16 cellular contexts compared by ENCODE assay signal in genomic region chr10:101303087-101303753, GRCh38. TPM values are rescaled to one million over a fixed set of nuclear protein-coding genes. Genes with fewer than 3 reads are reported as not detected.
DNase-seq lines count a peak whose midpoint lies in the region; ATAC-seq and TF ChIP-seq lines count a peak whose summit lies in the region.
"Had no signal": no experiment of that assay in that cellular context is flagged by ENCODE, and none has a peak within 500 bp of the region (broad histone marks: within the 10 kb centered on the region; RNA-seq: fewer than 3 reads in every experiment).

No MANE protein-coding gene starts in this region.

- H3K27ac Mint-ChIP-seq in activated CD8-positive, alpha-beta T cell treated with anti-CD3 and anti-CD28 coated beads for 36 hours: no peak overlapping the region
- H3K27ac Mint-ChIP-seq: CD14-positive monocyte; CD8-positive, alpha-beta T cell had no signal

- TF ChIP-seq CTCF in activated CD8-positive, alpha-beta T cell treated with anti-CD3 and anti-CD28 coated beads for 36 hours (IDR thresholded peaks at IDR 0.05): no peak
- TF ChIP-seq CTCF in right lobe of liver (IDR thresholded peaks at IDR 0.05): no peak

- POLR2A ChIA-PET in activated CD8-positive, alpha-beta T cell treated with anti-CD3 and anti-CD28 coated beads for 36 hours (lab: Charles Lee): interaction anchor here (0.9 to 1.3 kb wide), 2 partner anchors 10 to 13 kb away, joined by 3 read pairs; no protein-coding TSS in a partner anchor

- no peaks in the 10 kb centered on the region for H3K4me1 Mint-ChIP-seq in activated CD8-positive, alpha-beta T cell treated with anti-CD3 and anti-CD28 coated beads for 36 hours (ENCODE audit: low read depth)
- H3K4me1 Mint-ChIP-seq: CD14-positive monocyte had no signal

- no peaks in the 10 kb centered on the region for H3K9me3 Mint-ChIP-seq in activated CD8-positive, alpha-beta T cell treated with anti-CD3 and anti-CD28 coated beads for 36 hours
- H3K9me3 Mint-ChIP-seq: CD8-positive, alpha-beta T cell had no signal

- H3K9me3 ChIP-seq in right lobe of liver: no peaks in the 10 kb centered on the region
- H3K9me3 ChIP-seq: A549, HAP-1 had no signal

- DNase-seq in LHCN-M2 (ENCODE audit: low read depth) (peak; percentile 13), amniotic epithelial cell (ENCODE audit: low read depth) (peak; percentile 37), putamen (ENCODE audit: low spot score) (peak; percentile 61), right lobe of liver (no peak), NCI-H345 treated with DMSO at 0.1 percent for 48 hours (lab: John Stamatoyannopoulos, UW; ENCODE audit: unreplicated experiment) (no peak)
- no peak for DNase-seq in activated CD8-positive, alpha-beta T cell treated with anti-CD3 and anti-CD28 coated beads for 36 hours
- DNase-seq: CD8-positive, alpha-beta T cell; COR-L47; DMS153; DMS79 treated with DMSO at 0.1 percent for 48 hours; EL; GOT3 had no signal

- no peaks in the 10 kb centered on the region for H3K36me3 Mint-ChIP-seq in activated CD8-positive, alpha-beta T cell treated with anti-CD3 and anti-CD28 coated beads for 36 hours (ENCODE audit: low read depth)
- H3K36me3 Mint-ChIP-seq: CD14-positive monocyte; CD8-positive, alpha-beta T cell had no signal

- no peaks in the 10 kb centered on the region for H3K27me3 ChIP-seq in right lobe of liver

- TF ChIP-seq POLR2A in right lobe of liver (IDR thresholded peaks at IDR 0.05): no peak

- no peaks in the 10 kb centered on the region for H3K36me3 ChIP-seq in right lobe of liver
- H3K36me3 ChIP-seq: HAP-1 had no signal

- H3K27ac ChIP-seq in cingulate gyrus (ENCODE audit: low read depth, low read length): peak overlapping the region; percentile 56
- no peak overlapping the region for H3K27ac ChIP-seq in right lobe of liver
- H3K27ac ChIP-seq: A549 had no signal

- H3K4me3 Mint-ChIP-seq in activated CD8-positive, alpha-beta T cell treated with anti-CD3 and anti-CD28 coated beads for 36 hours: no peak overlapping the region
- H3K4me3 Mint-ChIP-seq: CD8-positive, alpha-beta T cell had no signal

- intact Hi-C loops in activated CD8-positive, alpha-beta T cell treated with anti-CD3 and anti-CD28 coated beads for 36 hours (cut with micrococcal nuclease): loop anchor here (5.0 kb wide), 1 partner anchor 139 kb away; no protein-coding TSS in a partner anchor
- intact Hi-C loops in right lobe of liver (cut with DNase I): loop anchor here in 1 of 2 donors (10.0 kb wide), 1 partner anchor 132 kb away; no protein-coding TSS in a partner anchor

- H3K27me3 Mint-ChIP-seq in activated CD8-positive, alpha-beta T cell treated with anti-CD3 and anti-CD28 coated beads for 36 hours: peaks cover 26% of the 10 kb centered on the region

- no peak for ATAC-seq in activated CD8-positive, alpha-beta T cell treated with anti-CD3 and anti-CD28 coated beads for 36 hours
- ATAC-seq in right lobe of liver: no peak
- ATAC-seq: A549; CD8-positive, alpha-beta T cell had no signal

- WGBS in right lobe of liver (ENCODE audit: insufficient coverage, low coverage, low lambda C conversion rate, missing lambda C conversion rate): 53% methylated on average over 4 of the region's 4 CpGs

- CTCF ChIA-PET in activated CD8-positive, alpha-beta T cell treated with anti-CD3 and anti-CD28 coated beads for 36 hours (lab: Charles Lee): interaction anchor here (0.9 to 3.6 kb wide), 8 partner anchors 8 to 266 kb away, joined by 3 to 24 read pairs (median 4); no protein-coding TSS in a partner anchor

- no peak overlapping the region for H3K4me3 ChIP-seq in right lobe of liver
- H3K4me3 ChIP-seq: A549, HAP-1 had no signal

- H3K4me1 ChIP-seq in right lobe of liver: no peaks in the 10 kb centered on the region
- H3K4me1 ChIP-seq: A549, HAP-1 had no signal

RNA-seq across cellular contexts. Expression of gene BTRC, which starts 50.7 kb away (rescaled TPM):
- total RNA-seq in LHCN-M2 (2014; rRNA removed): 7.2 and 8.3 TPM in 2 replicates
- polyA plus RNA-seq in LHCN-M2 (2012): 4.9 TPM
- 10 to 100 TPM; 11.6 to 14.6 TPM for total RNA-seq in activated CD8-positive, alpha-beta T cell treated with anti-CD3 and anti-CD28 coated beads for 36 hours
- total RNA-seq in right lobe of liver: 1 to 10 TPM; 4.8 to 8.4 (median 6.5) TPM

Comparison
In these comparisons a context has a peak if more than half of its experiments do, and no peak if none do; other contexts are left out.
1. DNase-seq: peak in LHCN-M2 (single experiment), amniotic epithelial cell (single experiment) and putamen (single experiment); none in activated CD8-positive, alpha-beta T cell treated with anti-CD3 and anti-CD28 coated beads for 36 hours (single experiment), right lobe of liver (0 of 3) and NCI-H345 treated with DMSO at 0.1 percent for 48 hours (single experiment).